In the genomic region with DNA sequence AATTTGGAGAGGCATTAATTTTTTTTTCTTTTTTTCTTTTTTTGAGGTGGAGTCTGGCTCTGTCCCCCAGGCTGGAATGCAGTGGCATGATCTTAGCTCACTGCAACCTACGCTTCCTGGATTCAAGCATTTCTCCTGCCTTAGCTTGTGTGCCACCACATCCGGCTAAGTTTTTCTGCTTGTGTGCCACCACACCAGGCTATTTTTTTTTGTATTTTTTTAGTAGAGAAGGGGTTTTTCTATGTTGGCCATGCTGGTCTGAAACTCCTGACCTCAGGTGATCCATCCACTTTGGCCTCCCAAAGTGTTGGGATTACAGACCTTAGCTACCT, we compare ENCODE assay signal across 16 cellular contexts.
DNase-seq lines count a peak whose midpoint lies in the region.
"Had no signal": no experiment of that assay in that cellular context is flagged by ENCODE, and none has a peak within 500 bp of the region (broad histone marks: within the 10 kb centered on the region; RNA-seq: fewer than 3 reads in every experiment).

No MANE protein-coding gene starts in this region.

- no peaks in the 10 kb centered on the region for H3K27me3 Mint-ChIP-seq in activated naive CD4-positive, alpha-beta T cell treated with anti-CD3 and anti-CD28 coated beads, Interleukin-2, amount 10 ng/mL, durations not matched to agents 7 days and 5 days
- H3K27me3 Mint-ChIP-seq in T-helper 2 cell treated with Interferon-gamma antibody and Interleukin-4, amounts not matched to agents 5 μg/mL and 100 μg/mL, for 36 hours (ENCODE audit: low read depth) = no peaks in the 10 kb centered on the region

- H3K27ac ChIP-seq in HUES64 (ENCODE audit: low read depth, low read length) = peak overlapping the region; percentile 98; the same call in 1 of the 2 replicates
- peak overlapping the region; percentile 94 for H3K27ac ChIP-seq in iPS-20b (ENCODE audit: low read length)
- H3K27ac ChIP-seq: SJCRH30 had no signal

- DNase-seq in activated naive CD4-positive, alpha-beta T cell treated with anti-CD3 and anti-CD28 coated beads, Interleukin-2, amount 10 ng/mL, durations not matched to agents 7 days and 5 days = peak; percentile 30
- no peak for DNase-seq in activated naive CD4-positive, alpha-beta T cell treated with anti-CD3 and anti-CD28 coated beads, Interleukin-2, amount 50 U/mL, for 16 hours
- peak; percentile 5 for DNase-seq in T-helper 2 cell treated with Interferon-gamma antibody and Interleukin-4, amounts not matched to agents 5 μg/mL and 100 μg/mL, for 36 hours (ENCODE audit: low spot score)
- DNase-seq in NCI-H187 treated with DMSO at 0.1 percent for 48 hours (lab: John Stamatoyannopoulos, UW) (no peak), superior temporal gyrus (ENCODE audit: extremely low spot score) (no peak)
- DNase-seq: ACHN, C1 segment of cervical spinal cord, DMS79 treated with DMSO at 0.1 percent for 48 hours, H9, Karpas-422, NCI-H1417 treated with DMSO at 0.1 percent for 48 hours, NCI-H2029, NCI-H526, SJCRH30 had no signal

- H3K27me3 ChIP-seq in HUES64 (ENCODE audit: insufficient read depth, low read length) = no peaks in the 10 kb centered on the region
- no peaks in the 10 kb centered on the region for H3K27me3 ChIP-seq in iPS-20b (ENCODE audit: insufficient read depth, low read length)
- H3K27me3 ChIP-seq: SJCRH30 had no signal

- H3K9me3 ChIP-seq in HUES64 (ENCODE audit: insufficient read depth, low read depth, low read length) (0 out of 2 replicates have a peak, but pooled peaks cover 7% of the 10 kb centered on the region), iPS-20b (ENCODE audit: insufficient read depth, low read depth, low read length) (no peaks in the 10 kb centered on the region; the same call in 1 of the 2 replicates)
- H3K9me3 ChIP-seq: SJCRH30 had no signal

- H3K4me1 ChIP-seq in HUES64 (ENCODE audit: insufficient read depth, low read length) (peaks cover 38% of the 10 kb centered on the region), iPS-20b (ENCODE audit: insufficient read depth, low read length) (peaks cover 39% of the 10 kb centered on the region)
- H3K4me1 ChIP-seq: SJCRH30 had no signal

- no peak overlapping the region for H3K4me3 ChIP-seq in HUES64 (ENCODE audit: low read length)
- H3K4me3 ChIP-seq in iPS-20b (ENCODE audit: low read length) = no peak overlapping the region
- H3K4me3 ChIP-seq: SJCRH30 had no signal

- peak overlapping the region; percentile 73 for H3K27ac Mint-ChIP-seq in activated naive CD4-positive, alpha-beta T cell treated with anti-CD3 and anti-CD28 coated beads, Interleukin-2, amount 10 ng/mL, durations not matched to agents 7 days and 5 days
- H3K27ac Mint-ChIP-seq in T-helper 2 cell treated with Interferon-gamma antibody and Interleukin-4, amounts not matched to agents 5 μg/mL and 100 μg/mL, for 36 hours = peak overlapping the region; percentile 44
- H3K27ac Mint-ChIP-seq: H9 had no signal

- WGBS in HUES64 = 100% methylated on average over 2 of the region's 2 CpGs

- H3K9ac ChIP-seq in HUES64 (ENCODE audit: low read depth, low read length) (no peak overlapping the region), iPS-20b (ENCODE audit: low read depth, low read length) (peak overlapping the region; percentile 77; the same call in 1 of the 2 replicates)

- H3K36me3 ChIP-seq in HUES64 (ENCODE audit: insufficient read depth, low read length) (no peaks in the 10 kb centered on the region; the same call in 1 of the 2 replicates), iPS-20b (ENCODE audit: insufficient read depth, low read depth, low read length) (peaks cover 12% of the 10 kb centered on the region)
- H3K36me3 ChIP-seq: SJCRH30 had no signal

- H3K4me1 Mint-ChIP-seq in activated naive CD4-positive, alpha-beta T cell treated with anti-CD3 and anti-CD28 coated beads, Interleukin-2, amount 10 ng/mL, durations not matched to agents 7 days and 5 days = peaks cover 30% of the 10 kb centered on the region
- H3K4me1 Mint-ChIP-seq in T-helper 2 cell treated with Interferon-gamma antibody and Interleukin-4, amounts not matched to agents 5 μg/mL and 100 μg/mL, for 36 hours (ENCODE audit: low read depth) = peaks cover 15% of the 10 kb centered on the region
- H3K4me1 Mint-ChIP-seq: H9 had no signal

- peaks cover 2% of the 10 kb centered on the region for H3K36me3 Mint-ChIP-seq in activated naive CD4-positive, alpha-beta T cell treated with anti-CD3 and anti-CD28 coated beads, Interleukin-2, amount 10 ng/mL, durations not matched to agents 7 days and 5 days
- H3K36me3 Mint-ChIP-seq in T-helper 2 cell treated with Interferon-gamma antibody and Interleukin-4, amounts not matched to agents 5 μg/mL and 100 μg/mL, for 36 hours (ENCODE audit: low read depth) = peaks cover 14% of the 10 kb centered on the region

- no peak overlapping the region for H3K4me3 Mint-ChIP-seq in activated naive CD4-positive, alpha-beta T cell treated with anti-CD3 and anti-CD28 coated beads, Interleukin-2, amount 10 ng/mL, durations not matched to agents 7 days and 5 days
- H3K4me3 Mint-ChIP-seq in T-helper 2 cell treated with Interferon-gamma antibody and Interleukin-4, amounts not matched to agents 5 μg/mL and 100 μg/mL, for 36 hours = peak overlapping the region; percentile 23
- H3K4me3 Mint-ChIP-seq: H9 had no signal

- peaks cover 13% of the 10 kb centered on the region for H3K9me3 Mint-ChIP-seq in activated naive CD4-positive, alpha-beta T cell treated with anti-CD3 and anti-CD28 coated beads, Interleukin-2, amount 10 ng/mL, durations not matched to agents 7 days and 5 days
- peaks cover 22% of the 10 kb centered on the region for H3K9me3 Mint-ChIP-seq in T-helper 2 cell treated with Interferon-gamma antibody and Interleukin-4, amounts not matched to agents 5 μg/mL and 100 μg/mL, for 36 hours
- H3K9me3 Mint-ChIP-seq: H9 had no signal

- CTCF ChIA-PET in activated naive CD4-positive, alpha-beta T cell treated with anti-CD3 and anti-CD28 coated beads, Interleukin-2, amount 10 ng/mL, durations not matched to agents 7 days and 5 days (lab: Charles Lee) = no interaction called here

Comparison
In these comparisons a context has a peak if more than half of its experiments do, and no peak if none do; other contexts are left out.
1. DNase-seq: peak in activated naive CD4-positive, alpha-beta T cell treated with anti-CD3 and anti-CD28 coated beads, Interleukin-2, amount 10 ng/mL, durations not matched to agents 7 days and 5 days (single experiment) and T-helper 2 cell treated with Interferon-gamma antibody and Interleukin-4, amounts not matched to agents 5 μg/mL and 100 μg/mL, for 36 hours (single experiment); none in activated naive CD4-positive, alpha-beta T cell treated with anti-CD3 and anti-CD28 coated beads, Interleukin-2, amount 50 U/mL, for 16 hours (single experiment), NCI-H187 treated with DMSO at 0.1 percent for 48 hours (single experiment) and superior temporal gyrus (single experiment).